17 cellular contexts compared by ENCODE assay signal in the genomic region with DNA sequence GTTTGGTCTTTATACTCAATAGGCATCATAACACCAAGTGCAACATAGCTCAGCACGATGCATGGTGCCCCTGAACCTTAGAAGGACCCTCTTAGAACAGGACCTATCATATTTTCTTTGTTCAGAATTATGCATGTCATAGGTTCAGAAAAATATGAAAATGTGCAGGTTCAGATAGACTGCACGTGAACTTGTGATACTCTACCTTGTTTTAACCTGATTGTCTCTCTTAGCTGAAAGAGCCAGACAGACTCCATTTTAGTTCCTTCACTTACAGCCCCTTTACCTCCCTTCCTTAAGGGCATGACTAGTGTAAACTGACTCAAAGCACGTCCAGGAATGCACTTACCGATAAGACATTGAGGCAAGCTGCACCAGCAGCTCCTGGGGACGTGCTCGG. TPM values are rescaled to one million over a fixed set of nuclear protein-coding genes. Genes with fewer than 3 reads are reported as not detected.
DNase-seq lines count a peak whose midpoint lies in the region; ATAC-seq and TF ChIP-seq lines count a peak whose summit lies in the region.
"Had no signal": no experiment of that assay in that cellular context is flagged by ENCODE, and none has a peak within 500 bp of the region (broad histone marks: within the 10 kb centered on the region; RNA-seq: fewer than 3 reads in every experiment).

No MANE protein-coding gene starts in this region.

- no peak for TF ChIP-seq EP300 in upper lobe of left lung (IDR thresholded peaks at IDR 0.05)

- H3K36me3 ChIP-seq in esophagus (ENCODE audit: control insufficient read depth in 2 of 2, insufficient read depth in 2 of 2, low read length in 1 of 2), result peaks cover 0 to 3% of the 10 kb centered on the region in 2 donors
- peaks cover 81% of the 10 kb centered on the region for H3K36me3 ChIP-seq in osteoblast (ENCODE audit: insufficient read depth, low read length)
- H3K36me3 ChIP-seq in upper lobe of left lung, result peaks cover 0 to 13% (median 3%) of the 10 kb centered on the region in 4 donors
- no peaks in the 10 kb centered on the region for H3K36me3 ChIP-seq in BE2C

- TF ChIP-seq CTCF in RWPE1 (conservative IDR thresholded peaks at IDR 0.05; ENCODE audit: low read depth), result no peak
- TF ChIP-seq CTCF in osteoblast (IDR thresholded peaks at IDR 0.05; ENCODE audit: extremely low read depth, low read depth, low read length), result no peak
- TF ChIP-seq CTCF in upper lobe of left lung (IDR thresholded peaks at IDR 0.05), result no peak
- no peak for TF ChIP-seq CTCF in BE2C (IDR thresholded peaks at IDR 0.05; ENCODE audit: low read depth, low read length)

- no peak overlapping the region for H2AFZ ChIP-seq in osteoblast (ENCODE audit: low read length)

- H3K9me3 ChIP-seq in esophagus (ENCODE audit: control insufficient read depth in 2 of 2, insufficient read depth in 1 of 2, low read depth in 1 of 2, low read length in 1 of 2) (no peaks in the 10 kb centered on the region), osteoblast (ENCODE audit: low read depth, low read length) (no peaks in the 10 kb centered on the region), upper lobe of left lung (no peaks in the 10 kb centered on the region), BE2C (no peaks in the 10 kb centered on the region)

- H3K4me3 ChIP-seq in esophagus (ENCODE audit: low read depth in 1 of 2, low read length in 2 of 2) (no peak overlapping the region), osteoblast (ENCODE audit: insufficient read depth, low read length) (no peak overlapping the region), upper lobe of left lung (no peak overlapping the region), BE2C (ENCODE audit: low read depth, low read length) (no peak overlapping the region)

- H3K4me2 ChIP-seq in osteoblast (ENCODE audit: insufficient read depth, low read length), result no peak overlapping the region

- DNase-seq in RWPE1 (ENCODE audit: low spot score) (no peak), osteoblast (ENCODE audit: insufficient read length, low spot score, missing footprints) (no peak), upper lobe of left lung (no peak), SKM-1 (lab: John Stamatoyannopoulos, UW; ENCODE audit: unreplicated experiment) (no peak), SHP77 (lab: John Stamatoyannopoulos, UW) (no peak), BE2C (no peak)
- no peak for DNase-seq in activated CD4-positive, alpha-beta T cell treated with anti-CD3 and anti-CD28 coated beads, Interleukin-2, amount 50 U/mL, for 4 hours
- DNase-seq: activated CD4-positive, alpha-beta T cell treated with anti-CD3 and anti-CD28 coated beads, Interleukin-2, amount 10 ng/mL, durations not matched to agents 7 days and 5 days; activated naive CD4-positive, alpha-beta T cell treated with anti-CD3 and anti-CD28 coated beads for 36 hours; aorta; DMS79; left colon; NCI-H146; occipital lobe; stimulated activated CD4-positive, alpha-beta T cell treated with anti-CD3 and anti-CD28 coated beads, Interleukin-4, amount 100 ng/mL, for 1 hour; substantia nigra had no signal

- H3K4me1 ChIP-seq in esophagus (ENCODE audit: control insufficient read depth in 2 of 2, insufficient read depth in 2 of 2, low read length in 1 of 2), result peaks cover 0 to 5% of the 10 kb centered on the region in 2 donors
- peaks cover 26% of the 10 kb centered on the region for H3K4me1 ChIP-seq in osteoblast (ENCODE audit: insufficient read depth, low read length)
- peaks cover 33 to 50% (median 35%) of the 10 kb centered on the region in 4 donors for H3K4me1 ChIP-seq in upper lobe of left lung
- no peaks in the 10 kb centered on the region for H3K4me1 ChIP-seq in BE2C

- POLR2A ChIA-PET in RWPE1 (lab: Yijun Ruan, JAX; ENCODE audit: low non-redundant PET), result no interaction called here

- 64 to 68% methylated on average over 6 of the region's 6 CpGs for WGBS in esophagus, 2 donors
- 58 to 69% methylated on average over 6 of the region's 6 CpGs for WGBS in upper lobe of left lung, 2 donors

- no peaks in the 10 kb centered on the region for H4K20me1 ChIP-seq in osteoblast (ENCODE audit: insufficient read depth, low read length)

- peaks cover 94% of the 10 kb centered on the region for H3K79me2 ChIP-seq in osteoblast (ENCODE audit: insufficient read depth, low read length)

- no peak for TF ChIP-seq POLR2A in upper lobe of left lung (IDR thresholded peaks at IDR 0.05)

- ATAC-seq in upper lobe of left lung (ENCODE audit: low FRiP score in 2 of 2), result no peak
- ATAC-seq: left colon had no signal

- no peaks in the 10 kb centered on the region for H3K27me3 ChIP-seq in esophagus (ENCODE audit: control insufficient read depth in 1 of 2, insufficient read depth in 2 of 2, low read length in 2 of 2)
- H3K27me3 ChIP-seq in osteoblast (ENCODE audit: insufficient read depth, low read length), result no peaks in the 10 kb centered on the region
- H3K27me3 ChIP-seq in upper lobe of left lung, result no peaks in the 10 kb centered on the region
- H3K27me3 ChIP-seq in BE2C, result no peaks in the 10 kb centered on the region

- H3K27ac ChIP-seq in RWPE1 (peak overlapping the region; percentile 93), esophagus (ENCODE audit: low read depth in 2 of 2, low read length in 1 of 2) (peak overlapping the region; percentile 57 to 91), osteoblast (ENCODE audit: low read depth, low read length) (peak overlapping the region; percentile 20), upper lobe of left lung (peak overlapping the region in 3 of 4 donors; percentile 61 to 97 (median 70))

- CTCF ChIA-PET in RWPE1 (lab: Yijun Ruan, JAX), result interaction anchor here (1.4 to 1.7 kb wide), 2 partner anchors 26 to 35 kb away, joined by 3 to 6 read pairs; a partner anchor contains a TSS

RNA-seq across cellular contexts. Expression of a gene that starts 35.1 kb away (rescaled TPM):
- 10 to 100 TPM; 30.2 to 32.1 TPM for polyA plus RNA-seq in esophagus
- total RNA-seq in osteoblast (352 and 379 TPM in 2 replicates), upper lobe of left lung (100 to 1,000 TPM in 4 of 6 donors, 10 to 100 TPM in 2; 83.9 to 168 (median 129) TPM)
- 0.09 TPM for polyA plus RNA-seq in BE2C (2012; ENCODE audit: insufficient read depth, insufficient read length, low read depth)

RNA-seq across cellular contexts. Expression of a gene that starts 49.4 kb away (rescaled TPM):
- polyA plus RNA-seq in esophagus, result 10 to 100 TPM in 1 of 2 donors, 1 to 10 TPM in 1; 8.3 to 11.5 TPM
- total RNA-seq in osteoblast (4.7 TPM in 2 replicates), upper lobe of left lung (1 to 10 TPM in 5 of 6 donors, not detected in 1; 1.3 to 3.3 (median 2.3) TPM)
- 2.0 TPM for polyA plus RNA-seq in BE2C (2012; ENCODE audit: insufficient read depth, insufficient read length, low read depth)

Comparison
In these comparisons a context has a peak if more than half of its experiments do, and no peak if none do; other contexts are left out.
1. H3K27ac ChIP-seq: peak in every context shown above with its lines; median percentile 93 in RWPE1; 74 in esophagus; 70 in upper lobe of left lung; 20 in osteoblast.